In the genomic region with DNA sequence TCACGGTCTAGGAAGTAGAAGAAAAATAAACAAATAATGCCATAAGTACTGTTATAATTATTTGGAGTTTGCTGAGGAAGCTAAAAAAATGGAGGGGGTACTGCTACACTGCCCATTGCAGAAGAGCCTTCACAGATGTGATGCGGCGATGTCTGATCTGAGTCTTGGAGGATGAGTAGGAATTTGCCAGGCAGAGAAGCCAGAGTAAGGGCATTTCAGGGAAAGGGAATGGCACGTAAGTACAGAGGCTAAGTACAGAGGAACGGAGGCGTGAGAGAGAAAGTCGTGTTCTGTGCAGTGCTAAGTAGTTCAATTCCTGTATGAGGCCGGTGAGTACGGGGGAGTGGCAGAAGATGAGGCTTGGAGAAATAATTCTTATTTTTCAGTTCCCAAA, we compare ENCODE assay signal across 8 cellular contexts. TPM values are rescaled to one million over a fixed set of nuclear protein-coding genes. Genes with fewer than 3 reads are reported as not detected.
A peak's percentile ranks its signal among the peaks of the same experiment; 100 is the strongest.
DNase-seq lines count a peak whose midpoint lies in the region; ATAC-seq, FAIRE-seq and TF ChIP-seq lines count a peak whose summit lies in the region.

No MANE protein-coding gene starts in this region.

- H3K9me3 ChIP-seq in RWPE2 (ENCODE audit: severe bottlenecking), result no peaks in the 10 kb centered on the region
- no peaks in the 10 kb centered on the region for H3K9me3 ChIP-seq in endothelial cell of umbilical vein (replicated peaks; ENCODE audit: control insufficient read depth, insufficient read depth, low read length)
- H3K9me3 ChIP-seq in neural progenitor cell (ENCODE audit: low read depth), result no peaks in the 10 kb centered on the region

- H3K4me1 ChIP-seq in RWPE2 (ENCODE audit: insufficient read depth, poor library complexity, severe bottlenecking) (peaks cover 15% of the 10 kb centered on the region), endothelial cell of umbilical vein (ENCODE audit: control insufficient read depth, extremely low read depth, insufficient read depth, low read length) (peaks cover 12% of the 10 kb centered on the region), neural progenitor cell (peaks cover 3% of the 10 kb centered on the region)

- H3K27ac ChIP-seq in RWPE2 (ENCODE audit: poor library complexity, severe bottlenecking) (peak overlapping the region; percentile 65), endothelial cell of umbilical vein (ENCODE audit: insufficient read depth, low read depth, low read length) (no peak overlapping the region), neural progenitor cell (no peak overlapping the region)

- H3F3A ChIP-seq in neural progenitor cell (ENCODE audit: low read depth), result peaks cover 9% of the 10 kb centered on the region

- DNase-seq in stimulated activated CD4-positive, alpha-beta T cell treated with anti-CD3 and anti-CD28 coated beads, Interleukin-15, amount 100 ng/mL, for 24 hours, result peak; percentile 18
- no peak for DNase-seq in stimulated activated CD4-positive, alpha-beta T cell treated with anti-CD3 and anti-CD28 coated beads, Interleukin-2, amount 100 ng/mL, for 24 hours
- no peak for DNase-seq in RWPE2 (ENCODE audit: low spot score)
- no peak for DNase-seq in endothelial cell of umbilical vein (ENCODE audit: low read depth, low spot score)
- DNase-seq in neural progenitor cell (ENCODE audit: low spot score), result peak; percentile 28
- no peak for DNase-seq in HPDE6-E6E7 (ENCODE audit: extremely low spot score)
- DNase-seq in NCI-H1417 (lab: John Stamatoyannopoulos, UW), result no peak

- H3K9me3 Mint-ChIP-seq in neural progenitor cell, result no peaks in the 10 kb centered on the region

- dilution Hi-C loops in endothelial cell of umbilical vein (cut with MboI; ENCODE audit: extremely low pct_ligation_motif_present, low sequenced_read_pairs), result no loop called here

- H3K27ac Mint-ChIP-seq in neural progenitor cell, result peak overlapping the region; percentile 23

- TF ChIP-seq CTCF in RWPE2 (IDR thresholded peaks at IDR 0.05; ENCODE audit: poor library complexity, severe bottlenecking) (no peak), endothelial cell of umbilical vein (IDR thresholded peaks at IDR 0.05; ENCODE audit: extremely low read depth in 1 of 2, insufficient read depth in 1 of 2, low read depth in 1 of 2, low read length in 2 of 2) (no peak), neural progenitor cell (IDR thresholded peaks at IDR 0.05) (no peak)

- peaks cover 4% of the 10 kb centered on the region for H3K27me3 Mint-ChIP-seq in neural progenitor cell (ENCODE audit: insufficient read depth, low read depth)

- BruUV-seq in endothelial cell of umbilical vein (replicated peaks; lab: Mats Ljungman, UMichigan), result no TSS peak

- no peaks in the 10 kb centered on the region for H3K36me3 Mint-ChIP-seq in neural progenitor cell

- peak overlapping the region; percentile 59 for H3K9ac ChIP-seq in endothelial cell of umbilical vein (replicated peaks; ENCODE audit: extremely low read depth, insufficient read depth, low read length)
- no peak overlapping the region for H3K9ac ChIP-seq in neural progenitor cell

- no peaks in the 10 kb centered on the region for H3K27me3 ChIP-seq in RWPE2 (ENCODE audit: insufficient read depth, poor library complexity, severe bottlenecking)
- H3K27me3 ChIP-seq in endothelial cell of umbilical vein (ENCODE audit: control insufficient read depth in 2 of 2, insufficient read depth in 2 of 2, low read length in 2 of 2), result peaks cover 2% of the 10 kb centered on the region in 2 experiments
- no peaks in the 10 kb centered on the region for H3K27me3 ChIP-seq in neural progenitor cell

- CTCF ChIA-PET in endothelial cell of umbilical vein (lab: Charles Lee), result interaction anchor here (1.0 to 9.9 kb wide), 11 partner anchors 12 to 227 kb away, joined by 3 to 178 read pairs (median 5); a partner anchor contains a TSS

- H2AFZ ChIP-seq in endothelial cell of umbilical vein (ENCODE audit: low read depth, low read length) (peak overlapping the region; percentile 94), neural progenitor cell (replicated peaks) (peak overlapping the region; percentile 79)

- peaks cover 18% of the 10 kb centered on the region for H3K4me1 Mint-ChIP-seq in neural progenitor cell

- intact Hi-C loops in endothelial cell of umbilical vein (cut with micrococcal nuclease), result no loop called here

- H3K4me2 ChIP-seq in endothelial cell of umbilical vein (ENCODE audit: insufficient read depth, low read length) (peak overlapping the region; percentile 97), neural progenitor cell (peak overlapping the region; percentile 98)

- peak overlapping the region; percentile 91 for H3K4me3 Mint-ChIP-seq in neural progenitor cell

- POLR2A ChIA-PET in endothelial cell of umbilical vein (lab: Charles Lee), result interaction anchor here (0.6 to 1.1 kb wide), 7 partner anchors 13 to 156 kb away, joined by 3 to 5 read pairs (median 4); a partner anchor contains a TSS

- H3K36me3 ChIP-seq in RWPE2 (ENCODE audit: low read depth) (no peaks in the 10 kb centered on the region), endothelial cell of umbilical vein (ENCODE audit: control insufficient read depth in 2 of 2, extremely low read depth in 1 of 2, insufficient read depth in 2 of 2, low read length in 2 of 2) (no peaks in the 10 kb centered on the region), neural progenitor cell (no peaks in the 10 kb centered on the region)

- H4K20me1 ChIP-seq in endothelial cell of umbilical vein (replicated peaks; ENCODE audit: control insufficient read depth, extremely low read depth, insufficient read depth, low read length), result peaks cover 2% of the 10 kb centered on the region
- H4K20me1 ChIP-seq in neural progenitor cell (ENCODE audit: low read depth), result peaks cover 22% of the 10 kb centered on the region

- H3K79me2 ChIP-seq in endothelial cell of umbilical vein (ENCODE audit: control insufficient read depth, insufficient read depth, low read length) (peaks cover 42% of the 10 kb centered on the region), neural progenitor cell (ENCODE audit: low read depth) (peaks cover 42% of the 10 kb centered on the region)

- peak; percentile 35 for FAIRE-seq in endothelial cell of umbilical vein (lab: Jason Lieb, UNC)

- no peak for TF ChIP-seq POLR2A in endothelial cell of umbilical vein (IDR thresholded peaks at IDR 0.05; ENCODE audit: low read depth, low read length)

- peak overlapping the region; percentile 92 for H3K4me3 ChIP-seq in RWPE2 (ENCODE audit: severe bottlenecking)
- peak overlapping the region; percentile 31 to 83 (median 51) for H3K4me3 ChIP-seq in endothelial cell of umbilical vein (replicated peaks in 1 of 3; ENCODE audit: insufficient read depth in 1 of 3, low read depth in 1 of 3, low read length in 3 of 3)
- H3K4me3 ChIP-seq in neural progenitor cell, result peak overlapping the region; percentile 99

- peak; percentile 4; the same call in 1 of the 3 replicates for ATAC-seq in RWPE2 (ENCODE audit: low read depth)
- no peak for ATAC-seq in HG03571 (IDR thresholded peaks at IDR 0.05; ENCODE audit: unreplicated experiment)

- no peaks in the 10 kb centered on the region for H3K9me1 ChIP-seq in endothelial cell of umbilical vein (replicated peaks; ENCODE audit: control insufficient read depth, extremely low read depth, insufficient read depth, low read length)

TF ChIP-seq in endothelial cell of umbilical vein, 7 proteins besides CTCF, POLR2A, EP300 and RAD21:
- TF ChIP-seq FOS (IDR thresholded peaks at IDR 0.05; ENCODE audit: borderline replicate concordance, insufficient read depth, low read length) (no peak), MYC (IDR thresholded peaks at IDR 0.05; ENCODE audit: low read depth, low read length) (no peak), JUN (IDR thresholded peaks at IDR 0.05; ENCODE audit: borderline replicate concordance, insufficient read depth, insufficient read length, low read depth) (no peak), POLR2AphosphoS5 (IDR thresholded peaks at IDR 0.05; ENCODE audit: insufficient read depth, low read depth, low read length) (no peak), EZH2 (IDR thresholded peaks at IDR 0.05; ENCODE audit: borderline replicate concordance, low read depth, low read length, severe bottlenecking) (no peak), GATA2 (IDR thresholded peaks at IDR 0.05; ENCODE audit: insufficient read depth, insufficient read length, low read depth, low read length) (no peak)
- TF ChIP-seq, protein P1, sequence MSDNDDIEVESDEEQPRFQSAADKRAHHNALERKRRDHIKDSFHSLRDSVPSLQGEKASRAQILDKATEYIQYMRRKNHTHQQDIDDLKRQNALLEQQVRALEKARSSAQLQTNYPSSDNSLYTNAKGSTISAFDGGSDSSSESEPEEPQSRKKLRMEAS (IDR thresholded peaks at IDR 0.05; ENCODE audit: insufficient read depth, insufficient read length), result no peak

RNA-seq across cellular contexts. Expression of a gene that starts 0.7 kb away (rescaled TPM):
- total RNA-seq in endothelial cell of umbilical vein (93.9 and 94.8 TPM in 2 replicates), neural progenitor cell (ENCODE audit: low replicate concordance) (71.0 and 72.5 TPM in 2 replicates)
- 41.8 and 51.5 TPM in 2 replicates for polyA plus RNA-seq in endothelial cell of umbilical vein
- 65.2 and 76.7 TPM in 2 replicates for polyA plus RNA-seq in endothelial cell of umbilical vein (2011; cell fraction: cytosol; rRNA removed)
- polyA plus RNA-seq in endothelial cell of umbilical vein (2011; cell fraction: nucleus; rRNA removed), result 35.4 and 39.0 TPM in 2 replicates
- 78.0 and 101 TPM in 2 replicates for polyA plus RNA-seq in endothelial cell of umbilical vein (2012)
- 49.6 and 54.7 TPM in 2 replicates for polyA minus RNA-seq in endothelial cell of umbilical vein
- polyA minus RNA-seq in endothelial cell of umbilical vein (2011; cell fraction: cytosol; rRNA and poly(A)+ RNA removed), result 19.7 TPM
- 25.7 and 26.0 TPM in 2 replicates for polyA minus RNA-seq in endothelial cell of umbilical vein (2011; cell fraction: nucleus; rRNA and poly(A)+ RNA removed)

RNA-seq across cellular contexts. Expression of a gene that starts 50.2 kb away (rescaled TPM):
- total RNA-seq in endothelial cell of umbilical vein, result 68.4 and 69.2 TPM in 2 replicates
- polyA plus RNA-seq in endothelial cell of umbilical vein, result 75.9 and 131 TPM in 2 replicates
- polyA plus RNA-seq in endothelial cell of umbilical vein (2011; cell fraction: cytosol; rRNA removed), result 46.4 and 54.3 TPM in 2 replicates
- 371 and 452 TPM in 2 replicates for polyA plus RNA-seq in endothelial cell of umbilical vein (2011; cell fraction: nucleus; rRNA removed)
- 47.6 and 53.1 TPM in 2 replicates for polyA plus RNA-seq in endothelial cell of umbilical vein (2012)
- 64.3 and 74.9 TPM in 2 replicates for polyA minus RNA-seq in endothelial cell of umbilical vein
- 25.6 TPM for polyA minus RNA-seq in endothelial cell of umbilical vein (2011; cell fraction: cytosol; rRNA and poly(A)+ RNA removed)
- 74.1 and 107 TPM in 2 replicates for polyA minus RNA-seq in endothelial cell of umbilical vein (2011; cell fraction: nucleus; rRNA and poly(A)+ RNA removed)
- 23.6 and 96.8 TPM in 2 replicates for total RNA-seq in neural progenitor cell (ENCODE audit: low replicate concordance)

Comparison
In these comparisons a context has a peak if more than half of its experiments do, and no peak if none do; other contexts are left out.
1. DNase-seq: peak in stimulated activated CD4-positive, alpha-beta T cell treated with anti-CD3 and anti-CD28 coated beads, Interleukin-15, amount 100 ng/mL, for 24 hours (single experiment) and neural progenitor cell (single experiment); none in stimulated activated CD4-positive, alpha-beta T cell treated with anti-CD3 and anti-CD28 coated beads, Interleukin-2, amount 100 ng/mL, for 24 hours (0 of 2), RWPE2 (single experiment), endothelial cell of umbilical vein (single experiment), HPDE6-E6E7 (single experiment) and NCI-H1417 (0 of 3).
2. Peak in every context shown above with its lines, with median percentiles within 50 percentile points of each other: H3K4me3 ChIP-seq.